1 cellular context compared by ENCODE assay signal in the genomic region with DNA sequence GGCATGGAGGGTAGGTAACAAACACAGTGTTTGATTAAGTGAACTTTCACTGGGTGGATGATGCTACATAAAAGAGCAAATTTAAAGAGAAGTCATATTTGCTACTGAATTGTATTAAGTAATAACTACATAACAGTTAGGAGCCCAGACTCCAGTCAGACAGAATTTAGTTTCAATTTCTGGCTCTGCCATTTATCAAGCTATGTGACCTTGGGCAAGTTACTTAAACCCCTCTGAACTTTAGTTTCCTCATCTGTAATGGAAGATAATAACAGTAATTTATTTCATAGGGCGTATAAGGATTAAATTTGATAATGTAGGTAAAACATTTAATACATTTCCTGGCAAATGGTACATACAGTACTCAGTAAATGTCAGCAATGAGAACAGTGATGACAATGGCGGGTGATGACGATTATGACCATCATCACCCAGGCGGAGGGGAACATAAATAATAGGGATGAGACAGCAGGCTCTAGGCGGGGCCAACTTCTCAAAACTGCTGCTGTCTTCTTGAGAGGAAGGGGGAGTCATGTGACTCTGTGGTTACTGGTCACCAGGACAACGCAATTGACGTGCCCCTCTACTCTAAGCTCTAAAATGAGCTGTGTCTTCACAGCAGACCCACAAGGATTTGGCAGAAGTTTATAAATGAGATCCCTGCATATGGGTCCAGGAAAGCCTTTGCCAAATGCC.
TF ChIP-seq lines count a peak whose summit lies in the region.

No MANE protein-coding gene starts in this region.

TF ChIP-seq in K562, 482 proteins besides CTCF, POLR2A, EP300 and RAD21 (continued from another document):
- TF ChIP-seq ZNF445 (CRISPR knock-in tag; IDR thresholded peaks at IDR 0.05; ENCODE audit: low read depth), result no peak
- TF ChIP-seq BHLHE40 (IDR thresholded peaks at IDR 0.05; ENCODE audit: low read length), result peak; percentile 90
- peak in 1 of 3 experiments; percentile 62 for TF ChIP-seq YY1 (IDR thresholded peaks at IDR 0.05; ENCODE audit: borderline replicate concordance in 1 of 3, control insufficient read depth in 1 of 3, extremely low read depth in 1 of 3, insufficient read depth in 3 of 3, insufficient read length in 1 of 3, insufficient replicate concordance in 2 of 3, low read depth in 1 of 3, low read length in 2 of 3)
- TF ChIP-seq CTBP1 (IDR thresholded peaks at IDR 0.05; ENCODE audit: borderline replicate concordance), result peak; percentile 85
- TF ChIP-seq, protein P1, sequence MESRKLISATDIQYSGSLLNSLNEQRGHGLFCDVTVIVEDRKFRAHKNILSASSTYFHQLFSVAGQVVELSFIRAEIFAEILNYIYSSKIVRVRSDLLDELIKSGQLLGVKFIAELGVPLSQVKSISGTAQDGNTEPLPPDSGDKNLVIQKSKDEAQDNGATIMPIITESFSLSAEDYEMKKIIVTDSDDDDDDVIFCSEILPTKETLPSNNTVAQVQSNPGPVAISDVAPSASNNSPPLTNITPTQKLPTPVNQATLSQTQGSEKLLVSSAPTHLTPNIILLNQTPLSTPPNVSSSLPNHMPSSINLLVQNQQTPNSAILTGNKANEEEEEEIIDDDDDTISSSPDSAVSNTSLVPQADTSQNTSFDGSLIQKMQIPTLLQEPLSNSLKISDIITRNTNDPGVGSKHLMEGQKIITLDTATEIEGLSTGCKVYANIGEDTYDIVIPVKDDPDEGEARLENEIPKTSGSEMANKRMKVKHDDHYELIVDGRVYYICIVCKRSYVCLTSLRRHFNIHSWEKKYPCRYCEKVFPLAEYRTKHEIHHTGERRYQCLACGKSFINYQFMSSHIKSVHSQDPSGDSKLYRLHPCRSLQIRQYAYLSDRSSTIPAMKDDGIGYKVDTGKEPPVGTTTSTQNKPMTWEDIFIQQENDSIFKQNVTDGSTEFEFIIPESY (CRISPR knock-in tag; IDR thresholded peaks at IDR 0.05), result no peak
- peak; percentile 78; the same call in 1 of the 2 replicates for TF ChIP-seq FOXJ2 (tag; IDR thresholded peaks at IDR 0.05)
- TF ChIP-seq, protein P2, sequence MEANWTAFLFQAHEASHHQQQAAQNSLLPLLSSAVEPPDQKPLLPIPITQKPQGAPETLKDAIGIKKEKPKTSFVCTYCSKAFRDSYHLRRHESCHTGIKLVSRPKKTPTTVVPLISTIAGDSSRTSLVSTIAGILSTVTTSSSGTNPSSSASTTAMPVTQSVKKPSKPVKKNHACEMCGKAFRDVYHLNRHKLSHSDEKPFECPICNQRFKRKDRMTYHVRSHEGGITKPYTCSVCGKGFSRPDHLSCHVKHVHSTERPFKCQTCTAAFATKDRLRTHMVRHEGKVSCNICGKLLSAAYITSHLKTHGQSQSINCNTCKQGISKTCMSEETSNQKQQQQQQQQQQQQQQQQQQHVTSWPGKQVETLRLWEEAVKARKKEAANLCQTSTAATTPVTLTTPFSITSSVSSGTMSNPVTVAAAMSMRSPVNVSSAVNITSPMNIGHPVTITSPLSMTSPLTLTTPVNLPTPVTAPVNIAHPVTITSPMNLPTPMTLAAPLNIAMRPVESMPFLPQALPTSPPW (CRISPR knock-in tag; IDR thresholded peaks at IDR 0.05), result peak; percentile 51; the same call in 1 of the 2 replicates
- TF ChIP-seq, protein P3, sequence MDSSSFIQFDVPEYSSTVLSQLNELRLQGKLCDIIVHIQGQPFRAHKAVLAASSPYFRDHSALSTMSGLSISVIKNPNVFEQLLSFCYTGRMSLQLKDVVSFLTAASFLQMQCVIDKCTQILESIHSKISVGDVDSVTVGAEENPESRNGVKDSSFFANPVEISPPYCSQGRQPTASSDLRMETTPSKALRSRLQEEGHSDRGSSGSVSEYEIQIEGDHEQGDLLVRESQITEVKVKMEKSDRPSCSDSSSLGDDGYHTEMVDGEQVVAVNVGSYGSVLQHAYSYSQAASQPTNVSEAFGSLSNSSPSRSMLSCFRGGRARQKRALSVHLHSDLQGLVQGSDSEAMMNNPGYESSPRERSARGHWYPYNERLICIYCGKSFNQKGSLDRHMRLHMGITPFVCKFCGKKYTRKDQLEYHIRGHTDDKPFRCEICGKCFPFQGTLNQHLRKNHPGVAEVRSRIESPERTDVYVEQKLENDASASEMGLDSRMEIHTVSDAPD (CRISPR knock-in tag; IDR thresholded peaks at IDR 0.05), result no peak
- TF ChIP-seq, protein P4, sequence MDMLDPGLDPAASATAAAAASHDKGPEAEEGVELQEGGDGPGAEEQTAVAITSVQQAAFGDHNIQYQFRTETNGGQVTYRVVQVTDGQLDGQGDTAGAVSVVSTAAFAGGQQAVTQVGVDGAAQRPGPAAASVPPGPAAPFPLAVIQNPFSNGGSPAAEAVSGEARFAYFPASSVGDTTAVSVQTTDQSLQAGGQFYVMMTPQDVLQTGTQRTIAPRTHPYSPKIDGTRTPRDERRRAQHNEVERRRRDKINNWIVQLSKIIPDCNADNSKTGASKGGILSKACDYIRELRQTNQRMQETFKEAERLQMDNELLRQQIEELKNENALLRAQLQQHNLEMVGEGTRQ (CRISPR knock-in tag; IDR thresholded peaks at IDR 0.05), result peak; percentile 85
- TF ChIP-seq, protein P5, sequence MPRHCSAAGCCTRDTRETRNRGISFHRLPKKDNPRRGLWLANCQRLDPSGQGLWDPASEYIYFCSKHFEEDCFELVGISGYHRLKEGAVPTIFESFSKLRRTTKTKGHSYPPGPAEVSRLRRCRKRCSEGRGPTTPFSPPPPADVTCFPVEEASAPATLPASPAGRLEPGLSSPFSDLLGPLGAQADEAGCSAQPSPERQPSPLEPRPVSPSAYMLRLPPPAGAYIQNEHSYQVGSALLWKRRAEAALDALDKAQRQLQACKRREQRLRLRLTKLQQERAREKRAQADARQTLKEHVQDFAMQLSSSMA (CRISPR knock-in tag; IDR thresholded peaks at IDR 0.05), result no peak
- TF ChIP-seq CREB1 (IDR thresholded peaks at IDR 0.05), result peak; percentile 88
- peak; percentile 56 for TF ChIP-seq CREB1 (CRISPR knock-in tag; IDR thresholded peaks at IDR 0.05)
- peak; percentile 71 for TF ChIP-seq JUND (IDR thresholded peaks at IDR 0.05; ENCODE audit: borderline replicate concordance, low read depth, low read length)
- peak; percentile 39; the same call in 1 of the 3 replicates for TF ChIP-seq JUND (tag; IDR thresholded peaks at IDR 0.05; ENCODE audit: borderline replicate concordance, low read depth, low read length)
